Comparison of ENCODE assay signal across 4 cellular contexts in the genomic region with DNA sequence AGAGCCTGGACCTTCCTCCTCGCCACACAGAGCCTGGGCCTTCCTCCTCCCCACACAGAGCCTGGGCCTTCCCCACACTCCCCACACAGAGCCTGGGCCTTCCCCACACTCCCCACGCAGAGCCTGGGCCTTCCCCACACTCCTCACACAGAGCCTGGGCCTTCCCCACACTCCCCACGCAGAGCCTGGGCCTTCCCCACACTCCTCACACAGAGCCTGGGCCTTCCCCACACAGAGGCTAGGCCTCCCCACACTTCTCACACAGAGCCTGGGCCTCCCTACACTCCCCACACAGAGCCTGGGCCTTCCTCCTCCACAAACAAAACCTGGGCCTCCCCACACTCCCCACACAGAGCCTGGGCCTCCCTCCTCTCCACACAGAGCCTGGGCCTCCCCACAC. TPM values are rescaled to one million over a fixed set of nuclear protein-coding genes. Genes with fewer than 3 reads are reported as not detected.
"Had no signal": no experiment of that assay in that cellular context is flagged by ENCODE, and none has a peak within 500 bp of the region (broad histone marks: within the 10 kb centered on the region; RNA-seq: fewer than 3 reads in every experiment).

No MANE protein-coding gene starts in this region.

RNA-seq across cellular contexts. Expression of a gene that starts 11.7 kb away (rescaled TPM):
- total RNA-seq: naive thymus-derived CD8-positive, alpha-beta T cell; skeletal muscle tissue; thoracic aorta; transverse colon had no signal
